Comparison of ENCODE assay signal across 21 cellular contexts in genomic region chr11:29564501-29564900, GRCh38.
A peak's percentile ranks its signal among the peaks of the same experiment; 100 is the strongest.
DNase-seq lines count a peak whose midpoint lies in the region; ATAC-seq and TF ChIP-seq lines count a peak whose summit lies in the region.
"Had no signal": no experiment of that assay in that cellular context is flagged by ENCODE, and none has a peak within 500 bp of the region (broad histone marks: within the 10 kb centered on the region; RNA-seq: fewer than 3 reads in every experiment).

No MANE protein-coding gene starts in this region.

- BruUV-seq in PC-9 (replicated peaks; lab: Mats Ljungman, UMichigan), result no TSS peak

- H3K9me2 ChIP-seq in neural cell (ENCODE audit: insufficient read depth, low read length), result no peaks in the 10 kb centered on the region
- 0 out of 2 replicates have a peak, but pooled peaks cover 9% of the 10 kb centered on the region for H3K9me2 ChIP-seq in PC-9 (ENCODE audit: insufficient read depth)

- H3K4me3 ChIP-seq in neural cell (ENCODE audit: low read length), result no peak overlapping the region
- no peak overlapping the region for H3K4me3 ChIP-seq in PC-9
- H3K4me3 ChIP-seq: A549, GM23248 had no signal

- no peaks in the 10 kb centered on the region for H4K20me1 ChIP-seq in neural cell (ENCODE audit: insufficient read depth)
- no peaks in the 10 kb centered on the region for H4K20me1 ChIP-seq in PC-9 (ENCODE audit: insufficient read depth)

- no peak for TF ChIP-seq RAD21 in neural cell (conservative IDR thresholded peaks at IDR 0.05)

- H3K9me3 ChIP-seq in neural cell (ENCODE audit: low read length) (no peaks in the 10 kb centered on the region), PC-9 (ENCODE audit: insufficient read depth, low read depth) (no peaks in the 10 kb centered on the region)
- H3K9me3 ChIP-seq: A549, Caco-2 had no signal

- H3K27ac ChIP-seq in neural cell (ENCODE audit: low read length) (peak overlapping the region; percentile 1), PC-9 (no peak overlapping the region)
- H3K27ac ChIP-seq: A549, GM23248 had no signal

- no peaks in the 10 kb centered on the region for H3F3A ChIP-seq in neural cell (ENCODE audit: insufficient read depth, low read length, poor library complexity, severe bottlenecking)
- no peaks in the 10 kb centered on the region for H3F3A ChIP-seq in PC-9 (ENCODE audit: insufficient read depth, low read depth)

- no peaks in the 10 kb centered on the region for H3K4me1 ChIP-seq in PC-9 (replicated peaks; ENCODE audit: insufficient read depth)
- H3K4me1 ChIP-seq: A549, Caco-2 had no signal

- H3K27me3 ChIP-seq in neural cell (ENCODE audit: insufficient read depth, low read depth, low read length) (no peaks in the 10 kb centered on the region), PC-9 (ENCODE audit: insufficient read depth, low read depth) (no peaks in the 10 kb centered on the region)

- H3K79me2 ChIP-seq in neural cell (replicated peaks; ENCODE audit: insufficient read depth, low read length) (no peaks in the 10 kb centered on the region), PC-9 (ENCODE audit: low read depth) (no peaks in the 10 kb centered on the region)

- H3K4me2 ChIP-seq in neural cell (ENCODE audit: low read length) (no peak overlapping the region), PC-9 (no peak overlapping the region)
- H3K4me2 ChIP-seq: A549 had no signal

- TF ChIP-seq EP300 in neural cell (conservative IDR thresholded peaks at IDR 0.05; ENCODE audit: poor library complexity, severe bottlenecking), result no peak

- ATAC-seq in GM21529 (IDR thresholded peaks at IDR 0.05; ENCODE audit: unreplicated experiment), result no peak
- ATAC-seq: A549, HCT116 had no signal

- intact Hi-C loops in PC-9 (cut with micrococcal nuclease; ENCODE audit: unreplicated experiment), result no loop called here

- H3K36me3 ChIP-seq in neural cell (ENCODE audit: insufficient read depth, low read length) (no peaks in the 10 kb centered on the region), PC-9 (ENCODE audit: low read depth) (no peaks in the 10 kb centered on the region)

- peak; percentile 1 for DNase-seq in NCI-H82 (lab: John Stamatoyannopoulos, UW)
- DNase-seq in NCI-H82 treated with DMSO at 0.1 percent for 48 hours (lab: John Stamatoyannopoulos, UW; ENCODE audit: unreplicated experiment), result no peak
- DNase-seq in NCI-H524 treated with DMSO at 0.1 percent for 48 hours (lab: John Stamatoyannopoulos, UW), result peak; percentile 5
- DNase-seq in foreskin melanocyte, result peak; percentile 52
- no peak for DNase-seq in activated CD4-positive, alpha-beta T cell treated with anti-CD3 and anti-CD28 coated beads, Interleukin-2, amount 50 U/mL, for 4 hours
- DNase-seq in PC-9, result no peak
- DNase-seq: 8988T; ACHN; AML-193; C1 segment of cervical spinal cord; Caco-2; CD4-positive, alpha-beta memory T cell; DMS53; DMS79 treated with DMSO at 0.1 percent for 48 hours; GF-D8; GM23248; H7 had no signal

- CTCF ChIA-PET in PC-9 (lab: Charles Lee), result no interaction called here

- POLR2A ChIA-PET in PC-9 (lab: Charles Lee; ENCODE audit: unreplicated experiment), result no interaction called here

- H2AFZ ChIP-seq in neural cell (ENCODE audit: low read depth, low read length), result no peak overlapping the region
- H2AFZ ChIP-seq in PC-9, result no peak overlapping the region
- H2AFZ ChIP-seq: GM23248 had no signal

- no peak for TF ChIP-seq CTCF in neural cell (IDR thresholded peaks at IDR 0.05; ENCODE audit: poor library complexity, severe bottlenecking)
- no peak for TF ChIP-seq CTCF in PC-9 (conservative IDR thresholded peaks at IDR 0.05)

- H3K9ac ChIP-seq in neural cell (ENCODE audit: low read length), result no peak overlapping the region
- H3K9ac ChIP-seq: GM23248 had no signal

TF ChIP-seq in neural cell, 6 proteins besides CTCF, POLR2A, EP300 and RAD21:
- TF ChIP-seq EZH2 (IDR thresholded peaks at IDR 0.05; ENCODE audit: borderline replicate concordance, insufficient read depth, low read length, poor library complexity, severe bottlenecking) (no peak), REST (IDR thresholded peaks at IDR 0.05; ENCODE audit: borderline replicate concordance) (no peak), SMC3 (conservative IDR thresholded peaks at IDR 0.05; ENCODE audit: poor library complexity) (no peak), TAF1 (IDR thresholded peaks at IDR 0.05; ENCODE audit: low read depth) (no peak), MXI1 (conservative IDR thresholded peaks at IDR 0.05; ENCODE audit: poor library complexity, severe bottlenecking) (no peak), POLR2AphosphoS5 (IDR thresholded peaks at IDR 0.05) (no peak)

Comparison
In these comparisons a context has a peak if more than half of its experiments do, and no peak if none do; other contexts are left out.
1. DNase-seq: peak in NCI-H82 (single experiment), NCI-H524 treated with DMSO at 0.1 percent for 48 hours (single experiment) and foreskin melanocyte (single experiment); none in NCI-H82 treated with DMSO at 0.1 percent for 48 hours (single experiment), activated CD4-positive, alpha-beta T cell treated with anti-CD3 and anti-CD28 coated beads, Interleukin-2, amount 50 U/mL, for 4 hours (0 of 2) and PC-9 (0 of 2).